Comparison of ENCODE assay signal across 26 cellular contexts in the genomic region with DNA sequence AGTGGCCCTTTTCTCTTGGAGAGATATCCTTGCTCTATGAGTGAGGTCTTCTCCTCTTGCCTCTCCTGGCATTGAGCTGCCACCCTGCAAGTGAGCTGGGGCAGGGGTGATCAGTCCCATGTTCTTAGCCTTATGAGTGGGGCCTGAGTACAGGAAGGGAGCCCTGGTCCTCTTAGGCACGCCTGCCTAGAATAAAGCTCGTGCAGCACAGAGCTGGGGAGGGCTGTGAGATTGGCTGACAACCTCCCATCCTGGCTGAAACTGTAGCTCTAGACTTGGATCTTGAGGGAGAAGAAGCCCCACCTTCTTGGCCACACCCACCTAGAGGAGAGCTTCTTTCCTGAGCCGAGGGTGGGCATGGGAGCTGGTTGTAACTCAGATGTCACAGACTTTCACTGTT.
"Had no signal": no experiment of that assay in that cellular context is flagged by ENCODE, and none has a peak within 500 bp of the region (broad histone marks: within the 10 kb centered on the region; RNA-seq: fewer than 3 reads in every experiment).

No MANE protein-coding gene starts in this region.

- DNase-seq: effector memory CD4-positive, alpha-beta T cell; foreskin fibroblast; gastrocnemius medialis; kidney; left lung; mammary epithelial cell; mesendoderm; midbrain; naive thymus-derived CD4-positive, alpha-beta T cell; nucleus accumbens; ovary; posterior cingulate gyrus; psoas muscle; right lobe of liver; small intestine; stimulated activated CD4-positive, alpha-beta T cell treated with anti-CD3 and anti-CD28 coated beads, Interleukin-12 subunit alpha, Interleukin-12 subunit beta, amount 100 ng/mL, for 4 hours; stimulated activated CD4-positive, alpha-beta T cell treated with anti-CD3 and anti-CD28 coated beads, Interleukin-1b, Interleukin-23, amount 100 ng/mL, for 48 hours; stimulated activated CD4-positive, alpha-beta T cell treated with anti-CD3 and anti-CD28 coated beads, Interleukin-4, amount 100 ng/mL, for 1 hour; stimulated activated CD8-positive, alpha-beta memory T cell treated with anti-CD3 and anti-CD28 coated beads, Interleukin-4, amount 100 ng/mL, for 48 hours; stimulated activated naive CD4-positive, alpha-beta T cell; stimulated activated naive CD8-positive, alpha-beta T cell treated with anti-CD3 and anti-CD28 coated beads, Interleukin-15, amount 100 ng/mL, for 72 hours; thyroid gland; trophoblast cell had no signal

- H3K9me3 ChIP-seq: gastrocnemius medialis, left lung, ovary, psoas muscle, right lobe of liver, thyroid gland had no signal

- H3K27ac Mint-ChIP-seq: dendritic cell treated with granulocyte-macrophage colony-stimulating factor and Interleukin-4, amounts not matched to agents 40 ng/mL and 50 ng/mL, for 4 days; naive thymus-derived CD4-positive, alpha-beta T cell; nephron; neural progenitor cell had no signal

- H3K4me3 Mint-ChIP-seq: dendritic cell treated with granulocyte-macrophage colony-stimulating factor and Interleukin-4, amounts not matched to agents 40 ng/mL and 50 ng/mL, for 4 days; naive thymus-derived CD4-positive, alpha-beta T cell; nephron; neural progenitor cell; stimulated activated naive CD8-positive, alpha-beta T cell treated with anti-CD3 and anti-CD28 coated beads, Interleukin-15, amount 100 ng/mL, for 72 hours had no signal

- H3K4me2 ChIP-seq: neural progenitor cell had no signal

- H2AFZ ChIP-seq: neural progenitor cell had no signal

- H3K9me3 Mint-ChIP-seq: neural progenitor cell had no signal

- H3K27ac ChIP-seq: gastrocnemius medialis, left lung, neural progenitor cell, ovary, psoas muscle, right lobe of liver, thyroid gland had no signal

- H3K36me3 ChIP-seq: gastrocnemius medialis, left lung, neural progenitor cell, ovary, right lobe of liver, thyroid gland had no signal

- H3K9ac ChIP-seq: neural progenitor cell had no signal

- ATAC-seq: gastrocnemius medialis; left lung; naive thymus-derived CD4-positive, alpha-beta T cell; psoas muscle; stimulated activated naive CD8-positive, alpha-beta T cell treated with anti-CD3 and anti-CD28 coated beads, Interleukin-15, amount 100 ng/mL, for 72 hours had no signal

- H3K4me1 Mint-ChIP-seq: naive thymus-derived CD4-positive, alpha-beta T cell; nephron; neural progenitor cell; stimulated activated naive CD8-positive, alpha-beta T cell treated with anti-CD3 and anti-CD28 coated beads, Interleukin-15, amount 100 ng/mL, for 72 hours had no signal

- H3K36me3 Mint-ChIP-seq: naive thymus-derived CD4-positive, alpha-beta T cell; neural progenitor cell had no signal

- H3K4me3 ChIP-seq: gastrocnemius medialis, left lung, neural progenitor cell, ovary, psoas muscle, right lobe of liver, thyroid gland had no signal

- H3K4me1 ChIP-seq: gastrocnemius medialis, left lung, neural progenitor cell, psoas muscle, right lobe of liver, thyroid gland had no signal

- H3K27me3 ChIP-seq: gastrocnemius medialis, neural progenitor cell, ovary, right lobe of liver, thyroid gland had no signal
